ENCODE assay signal across 25 cellular contexts in genomic region chr1:14739433-14739832, GRCh38.
DNase-seq lines count a peak whose midpoint lies in the region; TF ChIP-seq lines count a peak whose summit lies in the region.
"Had no signal": no experiment of that assay in that cellular context is flagged by ENCODE, and none has a peak within 500 bp of the region (broad histone marks: within the 10 kb centered on the region; RNA-seq: fewer than 3 reads in every experiment).

No MANE protein-coding gene starts in this region.

- peak overlapping the region; percentile 10 for H3K27ac Mint-ChIP-seq in dendritic cell treated with granulocyte-macrophage colony-stimulating factor and Interleukin-4, amounts not matched to agents 40 ng/mL and 50 ng/mL, for 4 days
- H3K27ac Mint-ChIP-seq in immature natural killer cell: no peak overlapping the region
- H3K27ac Mint-ChIP-seq: activated CD4-positive, alpha-beta memory T cell treated with anti-CD3 and anti-CD28 coated beads, Interleukin-2, amount 10 ng/mL, durations not matched to agents 7 days and 5 days; T-helper 1 cell treated with Interleukin-12 subunit alpha and Interleukin-12 subunit beta and Interleukin-4 antibody, amounts not matched to agents 30 μg/mL and 1 μg/mL, for 36 hours had no signal

- H3K4me1 Mint-ChIP-seq in dendritic cell treated with granulocyte-macrophage colony-stimulating factor and Interleukin-4, amounts not matched to agents 40 ng/mL and 50 ng/mL, for 4 days (ENCODE audit: low read depth): peaks cover 40% of the 10 kb centered on the region
- H3K4me1 Mint-ChIP-seq in immature natural killer cell: no peaks in the 10 kb centered on the region
- H3K4me1 Mint-ChIP-seq: activated CD4-positive, alpha-beta memory T cell treated with anti-CD3 and anti-CD28 coated beads, Interleukin-2, amount 10 ng/mL, durations not matched to agents 7 days and 5 days had no signal

- no peaks in the 10 kb centered on the region for H3K27me3 ChIP-seq in MM.1S (replicated peaks; ENCODE audit: insufficient read depth, low read length)
- H3K27me3 ChIP-seq: upper lobe of left lung had no signal

- no peaks in the 10 kb centered on the region for H3K4me1 ChIP-seq in MM.1S (ENCODE audit: low read length)
- H3K4me1 ChIP-seq: Caco-2, spleen had no signal

- no peaks in the 10 kb centered on the region for H3K36me3 ChIP-seq in MM.1S (replicated peaks; ENCODE audit: insufficient read depth, low read length)
- H3K36me3 ChIP-seq: heart right ventricle, spleen, upper lobe of left lung had no signal

- H3K4me2 ChIP-seq in MM.1S (ENCODE audit: low read depth, low read length): no peak overlapping the region
- H3K4me2 ChIP-seq: KMS-11 had no signal

- DNase-seq in SIG-M5 treated with dmso at 0.1 percent for 504 hours (lab: John Stamatoyannopoulos, UW; ENCODE audit: unreplicated experiment) (peak; percentile 70), SIG-M5 (lab: John Stamatoyannopoulos, UW) (no peak), NOMO-1 treated with DMSO at 0.1 percent for 48 hours (lab: John Stamatoyannopoulos, UW; ENCODE audit: unreplicated experiment) (peak; percentile 59), NK-92 (lab: John Stamatoyannopoulos, UW; ENCODE audit: unreplicated experiment) (no peak), MM.1S (no peak), immature natural killer cell (no peak)
- DNase-seq in activated effector memory CD4-positive, alpha-beta T cell treated with anti-CD3 and anti-CD28 coated beads, Interleukin-2, amount 50 U/mL, for 16 hours: no peak
- DNase-seq: activated CD4-positive, alpha-beta memory T cell treated with anti-CD3 and anti-CD28 coated beads, Interleukin-2, amount 10 ng/mL, durations not matched to agents 7 days and 5 days; activated CD4-positive, CD25-positive, alpha-beta regulatory T cell; activated naive CD4-positive, alpha-beta T cell; activated T-cell treated with anti-CD3 and anti-CD28 coated beads for 4 hours; Caco-2; EL; GOT3; heart right ventricle; NCI-H1417; NCI-H526; PC-3; SHP77 treated with DMSO at 0.1 percent for 48 hours; spleen; stimulated activated CD4-positive, alpha-beta T cell treated with anti-CD3 and anti-CD28 coated beads, Interleukin-4, amount 100 ng/mL, for 4 hours; upper lobe of left lung had no signal

- H3K4me3 ChIP-seq in MM.1S (ENCODE audit: low read length): no peak overlapping the region
- H3K4me3 ChIP-seq: heart right ventricle, spleen, upper lobe of left lung had no signal

- H3K9me3 ChIP-seq in MM.1S (replicated peaks; ENCODE audit: insufficient read depth, low read length): no peaks in the 10 kb centered on the region
- H3K9me3 ChIP-seq: Caco-2, heart right ventricle, spleen, upper lobe of left lung had no signal

- TF ChIP-seq CTCF in MM.1S (IDR thresholded peaks at IDR 0.05; ENCODE audit: low read length): no peak

- H2AFZ ChIP-seq in MM.1S (ENCODE audit: low read length): no peak overlapping the region

- no peak overlapping the region for H3K9ac ChIP-seq in MM.1S (ENCODE audit: low read length)
- H3K9ac ChIP-seq: KMS-11 had no signal

- no peak overlapping the region for H3K4me3 Mint-ChIP-seq in dendritic cell treated with granulocyte-macrophage colony-stimulating factor and Interleukin-4, amounts not matched to agents 40 ng/mL and 50 ng/mL, for 4 days
- H3K4me3 Mint-ChIP-seq in immature natural killer cell: no peak overlapping the region
- H3K4me3 Mint-ChIP-seq: activated CD4-positive, alpha-beta memory T cell treated with anti-CD3 and anti-CD28 coated beads, Interleukin-2, amount 10 ng/mL, durations not matched to agents 7 days and 5 days; T-helper 1 cell treated with Interleukin-12 subunit alpha and Interleukin-12 subunit beta and Interleukin-4 antibody, amounts not matched to agents 30 μg/mL and 1 μg/mL, for 36 hours had no signal

- H3K27me3 Mint-ChIP-seq in dendritic cell treated with granulocyte-macrophage colony-stimulating factor and Interleukin-4, amounts not matched to agents 40 ng/mL and 50 ng/mL, for 4 days: peaks cover 37% of the 10 kb centered on the region
- H3K27me3 Mint-ChIP-seq in immature natural killer cell (ENCODE audit: low read depth in 3 of 3): peaks cover 2 to 20% (median 8%) of the 10 kb centered on the region in 3 donors

- H3K27ac ChIP-seq in MM.1S (ENCODE audit: low read length): no peak overlapping the region
- H3K27ac ChIP-seq: heart right ventricle, KMS-11, spleen, upper lobe of left lung had no signal

- H3K9me2 ChIP-seq in MM.1S (replicated peaks; ENCODE audit: insufficient read depth, low read length): no peaks in the 10 kb centered on the region

- no peaks in the 10 kb centered on the region for H3K9me3 Mint-ChIP-seq in dendritic cell treated with granulocyte-macrophage colony-stimulating factor and Interleukin-4, amounts not matched to agents 40 ng/mL and 50 ng/mL, for 4 days
- no peaks in the 10 kb centered on the region for H3K9me3 Mint-ChIP-seq in immature natural killer cell
- H3K9me3 Mint-ChIP-seq: activated CD4-positive, alpha-beta memory T cell treated with anti-CD3 and anti-CD28 coated beads, Interleukin-2, amount 10 ng/mL, durations not matched to agents 7 days and 5 days; T-helper 1 cell treated with Interleukin-12 subunit alpha and Interleukin-12 subunit beta and Interleukin-4 antibody, amounts not matched to agents 30 μg/mL and 1 μg/mL, for 36 hours had no signal

- no peaks in the 10 kb centered on the region for H4K20me1 ChIP-seq in MM.1S (ENCODE audit: insufficient read depth, low read length)

- intact Hi-C loops in dendritic cell treated with granulocyte-macrophage colony-stimulating factor and Interleukin-4, amounts not matched to agents 40 ng/mL and 50 ng/mL, for 4 days (cut with micrococcal nuclease): no loop called here

- H3K36me3 Mint-ChIP-seq in dendritic cell treated with granulocyte-macrophage colony-stimulating factor and Interleukin-4, amounts not matched to agents 40 ng/mL and 50 ng/mL, for 4 days (ENCODE audit: low read depth): no peaks in the 10 kb centered on the region
- H3K36me3 Mint-ChIP-seq in immature natural killer cell: no peaks in the 10 kb centered on the region

- no peaks in the 10 kb centered on the region for H3F3A ChIP-seq in MM.1S (ENCODE audit: insufficient read depth, low read length)

- H3K79me2 ChIP-seq in MM.1S (ENCODE audit: low read length): no peaks in the 10 kb centered on the region

Comparison
In these comparisons a context has a peak if more than half of its experiments do, and no peak if none do; other contexts are left out.
1. DNase-seq: peak in SIG-M5 treated with dmso at 0.1 percent for 504 hours (single experiment) and NOMO-1 treated with DMSO at 0.1 percent for 48 hours (single experiment); none in SIG-M5 (single experiment), NK-92 (single experiment), MM.1S (single experiment), activated effector memory CD4-positive, alpha-beta T cell treated with anti-CD3 and anti-CD28 coated beads, Interleukin-2, amount 50 U/mL, for 16 hours (single experiment) and immature natural killer cell (0 of 3).